Comparison of ENCODE assay signal across 10 cellular contexts in genomic region chr3:132445812-132446211, GRCh38. TPM values are rescaled to one million over a fixed set of nuclear protein-coding genes. Genes with fewer than 3 reads are reported as not detected.
DNase-seq lines count a peak whose midpoint lies in the region; ATAC-seq and TF ChIP-seq lines count a peak whose summit lies in the region.
"Had no signal": no experiment of that assay in that cellular context is flagged by ENCODE, and none has a peak within 500 bp of the region (broad histone marks: within the 10 kb centered on the region; RNA-seq: fewer than 3 reads in every experiment).

No MANE protein-coding gene starts in this region.

- H3K27ac ChIP-seq in IMR-90 (ENCODE audit: insufficient read depth, low read length) (peak overlapping the region; percentile 5; the same call in 1 of the 2 replicates), left lung (peak overlapping the region; percentile 15 to 46)

- no peak for TF ChIP-seq CTCF in IMR-90 (conservative IDR thresholded peaks at IDR 0.05; ENCODE audit: low read depth, low read length)
- no peak for TF ChIP-seq CTCF in left lung (IDR thresholded peaks at IDR 0.05)
- no peak for TF ChIP-seq CTCF in GM10248 (IDR thresholded peaks at IDR 0.05; ENCODE audit: control extremely low read depth, extremely low read depth, low read depth, missing control alignments)

- no peak overlapping the region for H3K14ac ChIP-seq in IMR-90 (replicated peaks; ENCODE audit: low read depth, low read length)

- H4K5ac ChIP-seq in IMR-90 (ENCODE audit: low read depth, low read length) = no peak overlapping the region

- ATAC-seq in IMR-90 (ENCODE audit: low read depth) (peak; percentile 35), left lung (peak; percentile 61), HG03565 (IDR thresholded peaks at IDR 0.05; ENCODE audit: unreplicated experiment) (no peak)

- no peak overlapping the region for H4K91ac ChIP-seq in IMR-90 (ENCODE audit: insufficient read depth, low read depth, low read length)

- H3K79me1 ChIP-seq in IMR-90 (ENCODE audit: low read depth in 1 of 2, low read length in 2 of 2) = peaks cover 22 to 39% of the 10 kb centered on the region in 2 experiments

- H3K27me3 ChIP-seq in IMR-90 (ENCODE audit: control insufficient read depth, insufficient read depth, low read length) (no peaks in the 10 kb centered on the region), left lung (no peaks in the 10 kb centered on the region)

- POLR2A ChIA-PET in IMR-90 (lab: Charles Lee; ENCODE audit: unreplicated experiment) (no interaction called here), GM10248 (lab: Yijun Ruan, JAX) (no interaction called here)

- DNase-seq in EH (ENCODE audit: low read depth) (peak; percentile 94), IMR-90 (peak; percentile 61), amniotic epithelial cell (ENCODE audit: low read depth) (peak; percentile 75), left lung (no peak), AG08396 (ENCODE audit: low spot score) (no peak), GM10248 (ENCODE audit: extremely low spot score) (no peak), glomerular visceral epithelial cell (ENCODE audit: extremely low spot score) (no peak)
- DNase-seq: DND-41, NCI-H2171 treated with DMSO at 0.1 percent for 48 hours had no signal

- H3K18ac ChIP-seq in IMR-90 (ENCODE audit: low read depth, low read length) = no peak overlapping the region

- peak overlapping the region; percentile 56 for H2BK5ac ChIP-seq in IMR-90 (ENCODE audit: low read depth, low read length, poor library complexity, severe bottlenecking)

- no peak overlapping the region for H2AK9ac ChIP-seq in IMR-90 (replicated peaks; ENCODE audit: low read depth, low read length, poor library complexity)

- no peak overlapping the region for H2AFZ ChIP-seq in IMR-90 (replicated peaks; ENCODE audit: low read length, poor library complexity)

- H2BK120ac ChIP-seq in IMR-90 (ENCODE audit: low read depth, low read length) = no peak overlapping the region

- H3K4ac ChIP-seq in IMR-90 (ENCODE audit: low read depth, low read length) = no peak overlapping the region

- H2BK20ac ChIP-seq in IMR-90 (ENCODE audit: low read depth, low read length) = no peak overlapping the region

- H3K36me3 ChIP-seq in IMR-90 (ENCODE audit: control insufficient read depth, insufficient read depth, low read length) = peaks cover 2% of the 10 kb centered on the region; the same call in 1 of the 2 replicates
- peaks cover 0 to 2% of the 10 kb centered on the region in 2 donors for H3K36me3 ChIP-seq in left lung

- TF ChIP-seq RAD21 in IMR-90 (IDR thresholded peaks at IDR 0.05; ENCODE audit: low read length) = no peak

- H3K9ac ChIP-seq in IMR-90 (ENCODE audit: low read depth, low read length) = no peak overlapping the region

- peaks cover 7% of the 10 kb centered on the region; the same call in 1 of the 2 replicates for H3K9me1 ChIP-seq in IMR-90 (ENCODE audit: insufficient read depth, low read length)

- dilution Hi-C loops in IMR-90 (cut with HindIII; ENCODE audit: low sequenced_read_pairs, unreplicated experiment) = no loop called here

- H3K4me1 ChIP-seq in IMR-90 (ENCODE audit: control insufficient read depth, insufficient read depth, low read length) = peaks cover 14% of the 10 kb centered on the region
- H3K4me1 ChIP-seq in left lung = peaks cover 21 to 55% of the 10 kb centered on the region in 2 donors

- no peak for TF ChIP-seq POLR2A in IMR-90 (IDR thresholded peaks at IDR 0.05; ENCODE audit: low read depth, low read length)

- no peaks in the 10 kb centered on the region for H4K20me1 ChIP-seq in IMR-90 (ENCODE audit: insufficient read depth, low read length)

- no peak overlapping the region for H3K23ac ChIP-seq in IMR-90 (ENCODE audit: low read depth, low read length)

- H2AK5ac ChIP-seq in IMR-90 (ENCODE audit: low read depth, low read length) = no peak overlapping the region

- in situ Hi-C loops in IMR-90 (cut with MboI; ENCODE audit: low sequenced_read_pairs) = loop anchor here (25.0 kb wide), 2 partner anchors 841 to 1484 kb away; no protein-coding TSS in a partner anchor

- BruUV-seq in IMR-90 (replicated peaks; lab: Mats Ljungman, UMichigan) = no TSS peak

- peak overlapping the region; percentile 10; the same call in 1 of the 2 replicates for H3K56ac ChIP-seq in IMR-90 (ENCODE audit: extremely low read depth, insufficient read depth, low read length)

- H3K4me3 ChIP-seq in IMR-90 (ENCODE audit: insufficient read depth, low read depth, low read length) = no peak overlapping the region
- no peak overlapping the region for H3K4me3 ChIP-seq in left lung

- no peak overlapping the region for H2BK15ac ChIP-seq in IMR-90 (ENCODE audit: low read depth, low read length)

- H3K9me3 ChIP-seq in IMR-90 (ENCODE audit: control insufficient read depth, insufficient read depth, low read length) = no peaks in the 10 kb centered on the region
- no peaks in the 10 kb centered on the region for H3K9me3 ChIP-seq in left lung

- H4K8ac ChIP-seq in IMR-90 (ENCODE audit: low read depth in 2 of 2, low read length in 2 of 2) = no peak overlapping the region

- CTCF ChIA-PET in IMR-90 (lab: Yijun Ruan, JAX) = no interaction called here
- CTCF ChIA-PET in GM10248 (lab: Yijun Ruan, JAX) = interaction anchor here (1.0 kb wide), 1 partner anchor 8 kb away, joined by 3 read pairs; no protein-coding TSS in a partner anchor

- peak overlapping the region; percentile 41; the same call in 1 of the 2 replicates for H3K4me2 ChIP-seq in IMR-90 (ENCODE audit: low read depth, low read length)

- intact Hi-C loops in IMR-90 (cut with micrococcal nuclease) = no loop called here
- intact Hi-C loops in left lung (cut with DNase I) = no loop called here

TF ChIP-seq in IMR-90, 13 proteins besides CTCF, POLR2A, EP300 and RAD21:
- TF ChIP-seq CEBPB (IDR thresholded peaks at IDR 0.05; ENCODE audit: low read depth, low read length) (peak; percentile 73), SMC3 (IDR thresholded peaks at IDR 0.05; ENCODE audit: low read depth, low read length) (no peak), CHD1 (IDR thresholded peaks at IDR 0.05; ENCODE audit: low read depth, low read length) (no peak), NFE2L2 (IDR thresholded peaks at IDR 0.05; ENCODE audit: low read depth, low read length) (no peak), FOS (IDR thresholded peaks at IDR 0.05; ENCODE audit: low read depth, low read length) (no peak), MAFK (IDR thresholded peaks at IDR 0.05; ENCODE audit: low read depth, low read length) (no peak)
- TF ChIP-seq, protein P1, sequence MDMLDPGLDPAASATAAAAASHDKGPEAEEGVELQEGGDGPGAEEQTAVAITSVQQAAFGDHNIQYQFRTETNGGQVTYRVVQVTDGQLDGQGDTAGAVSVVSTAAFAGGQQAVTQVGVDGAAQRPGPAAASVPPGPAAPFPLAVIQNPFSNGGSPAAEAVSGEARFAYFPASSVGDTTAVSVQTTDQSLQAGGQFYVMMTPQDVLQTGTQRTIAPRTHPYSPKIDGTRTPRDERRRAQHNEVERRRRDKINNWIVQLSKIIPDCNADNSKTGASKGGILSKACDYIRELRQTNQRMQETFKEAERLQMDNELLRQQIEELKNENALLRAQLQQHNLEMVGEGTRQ (IDR thresholded peaks at IDR 0.05; ENCODE audit: low read depth, low read length) = no peak

RNA-seq across cellular contexts. Expression of gene DNAJC13, which starts 28.5 kb away (rescaled TPM):
- 48.6 and 67.8 TPM in 2 replicates for total RNA-seq in IMR-90 (2012; rRNA removed)
- polyA plus RNA-seq in IMR-90 (2012; rRNA removed) = 13.7 and 16.4 TPM in 2 replicates
- polyA plus RNA-seq in IMR-90 (2012; cell fraction: cytosol; rRNA removed) = 2.6 and 3.2 TPM in 2 replicates
- polyA plus RNA-seq in IMR-90 (2012; cell fraction: nucleus; rRNA removed; ENCODE audit: low replicate concordance) = 3.4 and 28.1 TPM in 2 replicates
- 10 to 100 TPM; 41.2 to 54.6 TPM for total RNA-seq in left lung

Comparison
In these comparisons a context has a peak if more than half of its experiments do, and no peak if none do; other contexts are left out.
1. DNase-seq: peak in EH (single experiment), IMR-90 (single experiment) and amniotic epithelial cell (single experiment); none in left lung (0 of 2), AG08396 (single experiment), GM10248 (single experiment) and glomerular visceral epithelial cell (single experiment).